In genomic region chr3:127833281-127834032, GRCh38 we compare ENCODE assay signal across 20 cellular contexts. TPM values are rescaled to one million over a fixed set of nuclear protein-coding genes. Genes with fewer than 3 reads are reported as not detected.
DNase-seq lines count a peak whose midpoint lies in the region; ATAC-seq, FAIRE-seq and TF ChIP-seq lines count a peak whose summit lies in the region.
"Had no signal": no experiment of that assay in that cellular context is flagged by ENCODE, and none has a peak within 500 bp of the region (broad histone marks: within the 10 kb centered on the region; RNA-seq: fewer than 3 reads in every experiment).

No MANE protein-coding gene starts in this region.

- intact Hi-C loops in MCF 10A (cut with micrococcal nuclease) (loop anchor here (2.0 kb wide), 1 partner anchor 143 kb away; no protein-coding TSS in a partner anchor), breast epithelium (cut with DNase I; ENCODE audit: low total_unique reads) (no loop called here)

- H3K27me3 Mint-ChIP-seq in MCF 10A (ENCODE audit: insufficient read depth, unreplicated experiment) (no peaks in the 10 kb centered on the region), endodermal cell (ENCODE audit: insufficient read depth) (no peaks in the 10 kb centered on the region)

- no peaks in the 10 kb centered on the region for H3K4me1 ChIP-seq in breast epithelium
- H3K4me1 ChIP-seq in endodermal cell (ENCODE audit: control insufficient read depth, insufficient read depth, low read length), result no peaks in the 10 kb centered on the region
- H3K4me1 ChIP-seq in keratinocyte (ENCODE audit: control insufficient read depth, extremely low read depth, insufficient read depth, low read length), result peaks cover 5% of the 10 kb centered on the region
- H3K4me1 ChIP-seq in BE2C, result no peaks in the 10 kb centered on the region
- H3K4me1 ChIP-seq: Caco-2 had no signal

- H3K27ac Mint-ChIP-seq in MCF 10A (ENCODE audit: low read depth, unreplicated experiment), result no peak overlapping the region
- H3K27ac Mint-ChIP-seq in endodermal cell, result no peak overlapping the region
- H3K27ac Mint-ChIP-seq: CD14-positive monocyte had no signal

- POLR2A ChIA-PET in MCF 10A (lab: Yijun Ruan, JAX), result interaction anchor here (2.7 kb wide), 1 partner anchor 12 kb away, joined by 14 read pairs; the partner anchor contains the start of gene MGLL

- H3K4me3 Mint-ChIP-seq in MCF 10A (ENCODE audit: unreplicated experiment), result no peak overlapping the region
- no peak overlapping the region for H3K4me3 Mint-ChIP-seq in endodermal cell
- H3K4me3 Mint-ChIP-seq: CD14-positive monocyte had no signal

- no peak overlapping the region for H3K27ac ChIP-seq in breast epithelium
- H3K27ac ChIP-seq in endodermal cell (ENCODE audit: low read depth, low read length), result no peak overlapping the region
- H3K27ac ChIP-seq in keratinocyte (ENCODE audit: control insufficient read depth, insufficient read depth, low read length), result no peak overlapping the region
- H3K27ac ChIP-seq: A549 had no signal

- WGBS in endodermal cell (ENCODE audit: insufficient coverage in 1 of 2, insufficient read length in 1 of 2), 2 experiments, result 88 to 100% methylated on average over 1 of the region's 2 CpGs

- H3K4me2 ChIP-seq in keratinocyte (ENCODE audit: control insufficient read depth, extremely low read depth, insufficient read depth, low read depth, low read length), result no peak overlapping the region
- H3K4me2 ChIP-seq: A549 had no signal

- no peaks in the 10 kb centered on the region for H3K9me1 ChIP-seq in keratinocyte (ENCODE audit: control insufficient read depth, extremely low read depth, insufficient read depth, low read length)

- H3K4me1 Mint-ChIP-seq in MCF 10A (ENCODE audit: insufficient read depth, unreplicated experiment) (peaks cover 18% of the 10 kb centered on the region), endodermal cell (peaks cover 2% of the 10 kb centered on the region)

- no TSS peak for BruUV-seq in MCF 10A (replicated peaks; lab: Mats Ljungman, UMichigan)

- CTCF ChIA-PET in MCF 10A (lab: Yijun Ruan, JAX), result no interaction called here

- H3K9me3 ChIP-seq in breast epithelium, result peaks cover 0 to 15% of the 10 kb centered on the region in 2 donors
- H3K9me3 ChIP-seq in endodermal cell (ENCODE audit: control insufficient read depth, low read length), result peaks cover 9% of the 10 kb centered on the region
- peaks cover under 1% of the 10 kb centered on the region for H3K9me3 ChIP-seq in keratinocyte (ENCODE audit: control insufficient read depth, low read depth, low read length)
- H3K9me3 ChIP-seq in BE2C, result no peaks in the 10 kb centered on the region
- H3K9me3 ChIP-seq: Caco-2 had no signal

- DNase-seq in MCF 10A (ENCODE audit: unreplicated experiment) (peak; percentile 73), breast epithelium (ENCODE audit: low spot score in 2 of 2) (no peak), endodermal cell (peak; percentile 19), keratinocyte (ENCODE audit: low read depth, low spot score) (peak; percentile 48), BE2C (no peak), globus pallidus (ENCODE audit: low spot score) (no peak)
- DNase-seq: Caco-2, DMS79, NCI-H1436 treated with DMSO at 0.1 percent for 48 hours, NCI-H2081 treated with DMSO at 0.1 percent for 48 hours, NCI-H345, NCI-H774, SIG-M5 had no signal

- no peaks in the 10 kb centered on the region for H3K79me2 ChIP-seq in keratinocyte (ENCODE audit: control insufficient read depth, insufficient read depth, low read length)

- H3K36me3 ChIP-seq in breast epithelium (no peaks in the 10 kb centered on the region), endodermal cell (ENCODE audit: control insufficient read depth, insufficient read depth, low read length) (no peaks in the 10 kb centered on the region), keratinocyte (ENCODE audit: control insufficient read depth in 2 of 2, extremely low read depth in 1 of 2, insufficient read depth in 2 of 2, low read length in 2 of 2) (no peaks in the 10 kb centered on the region), BE2C (no peaks in the 10 kb centered on the region)

- FAIRE-seq in keratinocyte (lab: Jason Lieb, UNC), result peak; percentile 55
- FAIRE-seq: A549, GM12878, RCC 7860 had no signal

- H3K4me3 ChIP-seq in breast epithelium (no peak overlapping the region), endodermal cell (ENCODE audit: low read length) (no peak overlapping the region), keratinocyte (ENCODE audit: control insufficient read depth in 2 of 3, extremely low read depth in 1 of 3, insufficient read depth in 2 of 3, low read depth in 1 of 3, low read length in 3 of 3) (no peak overlapping the region), BE2C (ENCODE audit: low read depth, low read length) (no peak overlapping the region)
- H3K4me3 ChIP-seq: A549 had no signal

- H4K20me1 ChIP-seq in keratinocyte (ENCODE audit: control insufficient read depth, extremely low read depth, insufficient read depth, low read length), result no peaks in the 10 kb centered on the region

- dilution Hi-C loops in keratinocyte (cut with MboI; ENCODE audit: extremely low pct_ligation_motif_present, low sequenced_read_pairs), result no loop called here

- ATAC-seq in HG03139 (IDR thresholded peaks at IDR 0.05; ENCODE audit: unreplicated experiment), result no peak
- ATAC-seq: A549, GM12878, HCT116 had no signal

- no peak for TF ChIP-seq POLR2A in breast epithelium (IDR thresholded peaks at IDR 0.05)

- H3K36me3 Mint-ChIP-seq in MCF 10A (ENCODE audit: insufficient read depth, unreplicated experiment) (no peaks in the 10 kb centered on the region), endodermal cell (ENCODE audit: low read depth) (no peaks in the 10 kb centered on the region)

- no peak for TF ChIP-seq CTCF in MCF 10A (IDR thresholded peaks at IDR 0.05; ENCODE audit: unreplicated experiment)
- TF ChIP-seq CTCF in breast epithelium (IDR thresholded peaks at IDR 0.05), result no peak
- no peak for TF ChIP-seq CTCF in endodermal cell (conservative IDR thresholded peaks at IDR 0.05)
- TF ChIP-seq CTCF in keratinocyte (optimal IDR thresholded peaks at IDR 0.05 in 1 of 3, IDR thresholded peaks at IDR 0.05 in 1 of 3, conservative IDR thresholded peaks at IDR 0.05 in 1 of 3; ENCODE audit: extremely low read depth in 1 of 3, insufficient read depth in 2 of 3, low read length in 3 of 3), result no peak
- TF ChIP-seq CTCF in BE2C (IDR thresholded peaks at IDR 0.05; ENCODE audit: low read depth, low read length), result no peak

- H2AFZ ChIP-seq in keratinocyte (ENCODE audit: control insufficient read depth, low read length), result no peak overlapping the region

- no peaks in the 10 kb centered on the region for H3K27me3 ChIP-seq in breast epithelium
- no peaks in the 10 kb centered on the region for H3K27me3 ChIP-seq in endodermal cell (ENCODE audit: control insufficient read depth, insufficient read depth, low read length, poor library complexity, severe bottlenecking)
- H3K27me3 ChIP-seq in keratinocyte (ENCODE audit: control insufficient read depth, extremely low read depth, insufficient read depth, low read length), result no peaks in the 10 kb centered on the region
- no peaks in the 10 kb centered on the region for H3K27me3 ChIP-seq in BE2C

- H3K9ac ChIP-seq in endodermal cell (ENCODE audit: extremely low read depth, low read length, poor library complexity, severe bottlenecking) (no peak overlapping the region), keratinocyte (ENCODE audit: control insufficient read depth, extremely low read depth, insufficient read depth, low read length) (no peak overlapping the region)

- peaks cover 26% of the 10 kb centered on the region for H3K9me3 Mint-ChIP-seq in MCF 10A (ENCODE audit: unreplicated experiment)
- H3K9me3 Mint-ChIP-seq in endodermal cell, result peaks cover 7% of the 10 kb centered on the region

RNA-seq across cellular contexts. Expression of gene MGLL, which starts 11.1 kb away (rescaled TPM):
- total RNA-seq in MCF 10A (2022), result 12.6 and 25.3 TPM in 2 replicates
- 10 to 100 TPM; 25.8 to 79.5 (median 30.2) TPM for total RNA-seq in breast epithelium
- under 1 TPM in 1 of 2 donors, not detected in 1; 0.22 TPM for total RNA-seq in endodermal cell
- polyA plus RNA-seq in endodermal cell (2013, experiment 1 of 2), result 0.75 TPM
- polyA plus RNA-seq in endodermal cell (2013, experiment 2 of 2), result 0.62 TPM
- polyA plus RNA-seq in keratinocyte, result 13.4 to 34.2 TPM (median 17.8 TPM) in 3 replicates
- polyA plus RNA-seq in keratinocyte (2011; ENCODE audit: low read depth), result 19.3 TPM
- 16.9 and 24.8 TPM in 2 replicates for polyA plus RNA-seq in keratinocyte (2011; cell fraction: cytosol; rRNA removed)
- polyA plus RNA-seq in keratinocyte (2011; cell fraction: nucleus; rRNA removed), result 12.6 and 17.6 TPM in 2 replicates
- 29.2 and 40.4 TPM in 2 replicates for polyA plus RNA-seq in keratinocyte (2012; ENCODE audit: low replicate concordance)
- polyA minus RNA-seq in keratinocyte, result 17.5 to 81.4 TPM (median 21.8 TPM) in 3 replicates
- 23.8 TPM for polyA minus RNA-seq in keratinocyte (2011; cell fraction: cytosol; rRNA and poly(A)+ RNA removed)
- 12.9 and 15.9 TPM in 2 replicates for polyA minus RNA-seq in keratinocyte (2011; cell fraction: nucleus; rRNA and poly(A)+ RNA removed)
- 2.9 TPM for polyA plus RNA-seq in BE2C (2012; ENCODE audit: insufficient read depth, insufficient read length, low read depth)
- total RNA-seq: G401 had no signal

Comparison
In these comparisons a context has a peak if more than half of its experiments do, and no peak if none do; other contexts are left out.
1. DNase-seq: peak in MCF 10A (single experiment), endodermal cell (single experiment) and keratinocyte (single experiment); none in breast epithelium (0 of 2), BE2C (single experiment) and globus pallidus (single experiment).
2. RNA of gene MGLL, which starts 11.1 kb away (total RNA-seq): 25.8 to 79.5 TPM in breast epithelium and 12.6 to 25.3 TPM in MCF 10A; 0.22 TPM in endodermal cell; every median in the first group is over 10 times any median in the second.